18 cellular contexts compared by ENCODE assay signal in genomic region chr14:32205554-32205953, GRCh38. TPM values are rescaled to one million over a fixed set of nuclear protein-coding genes. Genes with fewer than 3 reads are reported as not detected.
DNase-seq lines count a peak whose midpoint lies in the region; ATAC-seq and TF ChIP-seq lines count a peak whose summit lies in the region.
"Had no signal": no experiment of that assay in that cellular context is flagged by ENCODE, and none has a peak within 500 bp of the region (broad histone marks: within the 10 kb centered on the region; RNA-seq: fewer than 3 reads in every experiment).

No MANE protein-coding gene starts in this region.

- no peaks in the 10 kb centered on the region for H3K9me3 Mint-ChIP-seq in stimulated activated naive CD8-positive, alpha-beta T cell treated with anti-CD3 and anti-CD28 coated beads, Interleukin-15, Interleukin-2, amounts not matched to agents 100 ng/mL and 50 ng/mL, for 24 hours
- H3K9me3 Mint-ChIP-seq in endodermal cell = no peaks in the 10 kb centered on the region
- H3K9me3 Mint-ChIP-seq: CD8-positive, alpha-beta T cell had no signal

- H3K4me3 ChIP-seq in OCI-LY3 (ENCODE audit: low read length) = peak overlapping the region; percentile 51
- no peak overlapping the region for H3K4me3 ChIP-seq in endodermal cell (ENCODE audit: low read length)
- no peak overlapping the region for H3K4me3 ChIP-seq in A673 (ENCODE audit: low read depth, low read length, poor library complexity, severe bottlenecking)
- H3K4me3 ChIP-seq: BLaER1 had no signal

- H3K4me2 ChIP-seq in OCI-LY3 (ENCODE audit: low read length) = peak overlapping the region; percentile 77
- H3K4me2 ChIP-seq: BLaER1 had no signal

- DNase-seq in stimulated activated naive CD8-positive, alpha-beta T cell treated with anti-CD3 and anti-CD28 coated beads, Interleukin-15, Interleukin-2, amounts not matched to agents 100 U/mL and 50 U/mL, for 24 hours = no peak
- DNase-seq in endodermal cell = no peak
- DNase-seq in A673 (ENCODE audit: low spot score) = no peak
- DNase-seq in NCI-H524 treated with DMSO at 0.1 percent for 48 hours (lab: John Stamatoyannopoulos, UW) = no peak
- DNase-seq in NCI-H187 (lab: John Stamatoyannopoulos, UW) = no peak
- DNase-seq: Calu3, GF-D8, NCI-H187 treated with DMSO at 0.1 percent for 48 hours, NCI-H226, NCI-H524 had no signal

- peaks cover 9% of the 10 kb centered on the region for H3K27me3 Mint-ChIP-seq in stimulated activated naive CD8-positive, alpha-beta T cell treated with anti-CD3 and anti-CD28 coated beads, Interleukin-15, Interleukin-2, amounts not matched to agents 100 ng/mL and 50 ng/mL, for 24 hours
- H3K27me3 Mint-ChIP-seq in endodermal cell (ENCODE audit: insufficient read depth) = peaks cover 3% of the 10 kb centered on the region

- BruUV-seq in A673 (replicated peaks; lab: Mats Ljungman, UMichigan) = no TSS peak

- TF ChIP-seq CTCF in OCI-LY3 (IDR thresholded peaks at IDR 0.05; ENCODE audit: low read depth, low read length) (no peak), endodermal cell (conservative IDR thresholded peaks at IDR 0.05) (no peak), A673 (conservative IDR thresholded peaks at IDR 0.05; ENCODE audit: low read depth, low read length) (no peak)

- POLR2A ChIA-PET in A673 (lab: Charles Lee; ENCODE audit: low non-redundant PET) = no interaction called here

- peaks cover 8% of the 10 kb centered on the region; the same call in 1 of the 2 replicates for H4K20me1 ChIP-seq in OCI-LY3 (ENCODE audit: insufficient read depth, low read length)
- H4K20me1 ChIP-seq: BLaER1 had no signal

- H3K4me1 ChIP-seq in OCI-LY3 (ENCODE audit: low read length) (peaks cover 33% of the 10 kb centered on the region), endodermal cell (ENCODE audit: control insufficient read depth, insufficient read depth, low read length) (peaks cover 2% of the 10 kb centered on the region), A673 (ENCODE audit: insufficient read depth, low read length, poor library complexity, severe bottlenecking) (no peaks in the 10 kb centered on the region)

- peaks cover 3% of the 10 kb centered on the region for H3K36me3 Mint-ChIP-seq in stimulated activated naive CD8-positive, alpha-beta T cell treated with anti-CD3 and anti-CD28 coated beads, Interleukin-15, Interleukin-2, amounts not matched to agents 100 ng/mL and 50 ng/mL, for 24 hours (ENCODE audit: low read depth)
- no peaks in the 10 kb centered on the region for H3K36me3 Mint-ChIP-seq in endodermal cell (ENCODE audit: low read depth)

- no peaks in the 10 kb centered on the region for H3K79me2 ChIP-seq in OCI-LY3 (ENCODE audit: low read length)

- H3K27me3 ChIP-seq in OCI-LY3 (ENCODE audit: low read depth, low read length) = peaks cover 48% of the 10 kb centered on the region
- no peaks in the 10 kb centered on the region for H3K27me3 ChIP-seq in endodermal cell (ENCODE audit: control insufficient read depth, insufficient read depth, low read length, poor library complexity, severe bottlenecking)
- H3K27me3 ChIP-seq in A673 (replicated peaks; ENCODE audit: insufficient read depth, low read depth, low read length, poor library complexity) = peaks cover 4% of the 10 kb centered on the region
- H3K27me3 ChIP-seq: BLaER1 had no signal

- H3K9me3 ChIP-seq in OCI-LY3 (ENCODE audit: insufficient read depth, low read length) (no peaks in the 10 kb centered on the region), endodermal cell (ENCODE audit: control insufficient read depth, low read length) (no peaks in the 10 kb centered on the region), A673 (ENCODE audit: low read depth, low read length, poor library complexity, severe bottlenecking) (no peaks in the 10 kb centered on the region)
- H3K9me3 ChIP-seq: BLaER1 had no signal

- peak overlapping the region; percentile 26 for H3K4me3 Mint-ChIP-seq in stimulated activated naive CD8-positive, alpha-beta T cell treated with anti-CD3 and anti-CD28 coated beads, Interleukin-15, Interleukin-2, amounts not matched to agents 100 ng/mL and 50 ng/mL, for 24 hours
- H3K4me3 Mint-ChIP-seq in endodermal cell = no peak overlapping the region
- H3K4me3 Mint-ChIP-seq: CD8-positive, alpha-beta T cell had no signal

- H3K27ac Mint-ChIP-seq in stimulated activated naive CD8-positive, alpha-beta T cell treated with anti-CD3 and anti-CD28 coated beads, Interleukin-15, Interleukin-2, amounts not matched to agents 100 ng/mL and 50 ng/mL, for 24 hours = no peak overlapping the region
- H3K27ac Mint-ChIP-seq in endodermal cell = peak overlapping the region; percentile 57
- H3K27ac Mint-ChIP-seq: CD8-positive, alpha-beta T cell had no signal

- H3K4me1 Mint-ChIP-seq in stimulated activated naive CD8-positive, alpha-beta T cell treated with anti-CD3 and anti-CD28 coated beads, Interleukin-15, Interleukin-2, amounts not matched to agents 100 ng/mL and 50 ng/mL, for 24 hours (ENCODE audit: low read depth) = peaks cover 51% of the 10 kb centered on the region
- H3K4me1 Mint-ChIP-seq in endodermal cell = peaks cover 39% of the 10 kb centered on the region

- H3K27ac ChIP-seq in OCI-LY3 (ENCODE audit: low read length) = no peak overlapping the region
- H3K27ac ChIP-seq in endodermal cell (ENCODE audit: low read depth, low read length) = no peak overlapping the region
- H3K27ac ChIP-seq in A673 (ENCODE audit: low read depth, low read length, poor library complexity, severe bottlenecking) = no peak overlapping the region
- H3K27ac ChIP-seq: BLaER1 had no signal

- H3K36me3 ChIP-seq in OCI-LY3 (replicated peaks; ENCODE audit: low read depth, low read length) (no peaks in the 10 kb centered on the region), endodermal cell (ENCODE audit: control insufficient read depth, insufficient read depth, low read length) (no peaks in the 10 kb centered on the region), A673 (ENCODE audit: insufficient read depth, low read length, poor library complexity, severe bottlenecking) (no peaks in the 10 kb centered on the region)
- H3K36me3 ChIP-seq: BLaER1 had no signal

- no peak overlapping the region for H3K9ac ChIP-seq in OCI-LY3 (ENCODE audit: low read length)
- H3K9ac ChIP-seq in endodermal cell (ENCODE audit: extremely low read depth, low read length, poor library complexity, severe bottlenecking) = no peak overlapping the region
- H3K9ac ChIP-seq: BLaER1 had no signal

- CTCF ChIA-PET in A673 (lab: Charles Lee) = no interaction called here

- WGBS in endodermal cell (ENCODE audit: insufficient coverage in 1 of 2, insufficient read length in 1 of 2), 2 experiments = 86% methylated on average over 3 of the region's 3 CpGs; no CpG with 5 or more reads in 1 of the 2 experiments

- H2AFZ ChIP-seq in OCI-LY3 (ENCODE audit: low read depth, low read length) = no peak overlapping the region

- intact Hi-C loops in A673 (cut with micrococcal nuclease; ENCODE audit: unreplicated experiment) = no loop called here

- no peak for ATAC-seq in stimulated activated naive CD8-positive, alpha-beta T cell treated with anti-CD3 and anti-CD28 coated beads, Interleukin-15, Interleukin-2, amounts not matched to agents 100 U/mL and 50 U/mL, for 24 hours
- no peak for ATAC-seq in GM19328 (IDR thresholded peaks at IDR 0.05; ENCODE audit: unreplicated experiment)
- ATAC-seq: CD8-positive, alpha-beta T cell; Right ventricle myocardium inferior had no signal

RNA-seq across cellular contexts. Expression of gene RNU6-8, which starts 2.5 kb away (rescaled TPM):
- total RNA-seq in endodermal cell = not detected
- not detected for polyA plus RNA-seq in endodermal cell (2013, experiment 1 of 2)
- not detected for polyA plus RNA-seq in endodermal cell (2013, experiment 2 of 2)
- not detected in 2 replicates for total RNA-seq in A673 (2021)
- total RNA-seq: Calu3; CD8-positive, alpha-beta T cell; H4; LHCN-M2; Right ventricle myocardium inferior had no signal

RNA-seq across cellular contexts. Expression of gene RNU6-7, which starts 3.7 kb away (rescaled TPM):
- total RNA-seq in endodermal cell (not detected), A673 (2021) (not detected in 2 replicates)
- not detected for polyA plus RNA-seq in endodermal cell (2013, experiment 1 of 2)
- polyA plus RNA-seq in endodermal cell (2013, experiment 2 of 2) = not detected
- total RNA-seq: Calu3; CD8-positive, alpha-beta T cell; H4; LHCN-M2; Right ventricle myocardium inferior had no signal
